ENCODE assay signal across 21 cellular contexts in the genomic region with DNA sequence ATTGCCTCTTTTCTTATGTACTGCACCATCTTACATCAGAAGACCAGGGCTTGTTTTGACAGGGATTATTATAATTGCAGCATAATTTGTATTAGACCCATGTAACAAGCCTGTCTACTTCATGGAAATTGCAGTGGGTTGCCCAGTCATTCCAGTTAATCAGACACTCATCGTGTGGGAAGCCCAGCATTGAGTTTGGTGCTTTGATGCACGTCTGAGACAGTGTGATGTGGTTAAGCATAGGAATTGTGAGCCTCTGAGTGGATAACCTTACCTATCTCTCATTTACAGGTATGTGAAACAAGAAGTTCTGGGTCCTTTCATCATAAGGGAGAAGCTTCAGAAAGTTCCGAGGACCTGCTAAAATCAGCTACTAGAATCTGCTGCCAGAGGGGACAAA. TPM values are rescaled to one million over a fixed set of nuclear protein-coding genes. Genes with fewer than 3 reads are reported as not detected.
DNase-seq lines count a peak whose midpoint lies in the region; ATAC-seq and TF ChIP-seq lines count a peak whose summit lies in the region.
"Had no signal": no experiment of that assay in that cellular context is flagged by ENCODE, and none has a peak within 500 bp of the region (broad histone marks: within the 10 kb centered on the region; RNA-seq: fewer than 3 reads in every experiment).

No MANE protein-coding gene starts in this region.

- CTCF ChIA-PET in GM10248 (lab: Yijun Ruan, JAX): interaction anchor here (1.1 to 6.2 kb wide), 2 partner anchors 11 to 25 kb away, joined by 3 to 35 read pairs; no protein-coding TSS in a partner anchor

- H3K4me1 Mint-ChIP-seq in activated naive CD8-positive, alpha-beta T cell treated with anti-CD3 and anti-CD28 coated beads for 36 hours: peaks cover 66% of the 10 kb centered on the region

- ATAC-seq in HG02981 (IDR thresholded peaks at IDR 0.05; ENCODE audit: unreplicated experiment) (no peak), GM21528 (IDR thresholded peaks at IDR 0.05; ENCODE audit: low FRiP score, unreplicated experiment) (no peak), GM18867 (IDR thresholded peaks at IDR 0.05; ENCODE audit: unreplicated experiment) (no peak)
- ATAC-seq: left cardiac atrium had no signal

- TF ChIP-seq CTCF in GM10248 (IDR thresholded peaks at IDR 0.05; ENCODE audit: control extremely low read depth, extremely low read depth, low read depth, missing control alignments): no peak

- no peaks in the 10 kb centered on the region for H3K27me3 Mint-ChIP-seq in activated naive CD8-positive, alpha-beta T cell treated with anti-CD3 and anti-CD28 coated beads for 36 hours
- H3K27me3 Mint-ChIP-seq: activated naive CD8-positive, alpha-beta T cell treated with anti-CD3 and anti-CD28 coated beads, Interleukin-2, amount 10 ng/mL, durations not matched to agents 7 days and 5 days had no signal

- H3K4me3 Mint-ChIP-seq in activated naive CD8-positive, alpha-beta T cell treated with anti-CD3 and anti-CD28 coated beads for 36 hours: peak overlapping the region; percentile 5
- H3K4me3 Mint-ChIP-seq: activated naive CD8-positive, alpha-beta T cell treated with anti-CD3 and anti-CD28 coated beads, Interleukin-2, amount 10 ng/mL, durations not matched to agents 7 days and 5 days had no signal

- peak; percentile 1 for DNase-seq in GM10248 (ENCODE audit: extremely low spot score)
- peak; percentile 79 for DNase-seq in activated CD4-positive, alpha-beta T cell treated with anti-CD3 and anti-CD28 coated beads for 48 hours
- DNase-seq in activated naive CD8-positive, alpha-beta T cell treated with anti-CD3 and anti-CD28 coated beads for 36 hours: peak; percentile 65
- DNase-seq in stimulated activated CD4-positive, alpha-beta T cell treated with anti-CD3 and anti-CD28 coated beads, Interleukin-4, amount 100 ng/mL, for 48 hours (ENCODE audit: low read depth in 2 of 2): peak; percentile 38 to 59
- DNase-seq: activated CD4-positive, CD25-positive, alpha-beta regulatory T cell treated with anti-CD3 and anti-CD28 coated beads, Interleukin-2, amount 50 U/mL, for 72 hours; activated naive CD8-positive, alpha-beta T cell treated with anti-CD3 and anti-CD28 coated beads, Interleukin-2, amount 10 ng/mL, durations not matched to agents 7 days and 5 days; brain microvascular endothelial cell; cortex of kidney; DMS153; foreskin melanocyte; GOT3; IMR-90; left cardiac atrium; MG63; NCI-H1694; NCI-H345; Right ventricle myocardium superior; tibial artery had no signal

- POLR2A ChIA-PET in GM10248 (lab: Yijun Ruan, JAX): interaction anchor here (0.7 kb wide), 1 partner anchor 668 kb away, joined by 3 read pairs; no protein-coding TSS in a partner anchor

- H3K9me3 Mint-ChIP-seq in activated naive CD8-positive, alpha-beta T cell treated with anti-CD3 and anti-CD28 coated beads for 36 hours: peaks cover 19% of the 10 kb centered on the region

- H3K27ac Mint-ChIP-seq in activated naive CD8-positive, alpha-beta T cell treated with anti-CD3 and anti-CD28 coated beads for 36 hours: peak overlapping the region; percentile 84
- H3K27ac Mint-ChIP-seq: activated naive CD8-positive, alpha-beta T cell treated with anti-CD3 and anti-CD28 coated beads, Interleukin-2, amount 10 ng/mL, durations not matched to agents 7 days and 5 days had no signal

- H3K36me3 Mint-ChIP-seq in activated naive CD8-positive, alpha-beta T cell treated with anti-CD3 and anti-CD28 coated beads for 36 hours: peaks cover 78% of the 10 kb centered on the region

RNA-seq across cellular contexts. Expression of a gene that starts 12.8 kb away (rescaled TPM):
- 100 to 1,000 TPM; 111 to 117 TPM for total RNA-seq in activated naive CD8-positive, alpha-beta T cell treated with anti-CD3 and anti-CD28 coated beads for 36 hours

Comparison
In these comparisons a context has a peak if more than half of its experiments do, and no peak if none do; other contexts are left out.
1. DNase-seq: peak in every context shown above with its lines; median percentile 79 in activated CD4-positive, alpha-beta T cell treated with anti-CD3 and anti-CD28 coated beads for 48 hours; 65 in activated naive CD8-positive, alpha-beta T cell treated with anti-CD3 and anti-CD28 coated beads for 36 hours; 48 in stimulated activated CD4-positive, alpha-beta T cell treated with anti-CD3 and anti-CD28 coated beads, Interleukin-4, amount 100 ng/mL, for 48 hours; 1 in GM10248.